In the genomic region with DNA sequence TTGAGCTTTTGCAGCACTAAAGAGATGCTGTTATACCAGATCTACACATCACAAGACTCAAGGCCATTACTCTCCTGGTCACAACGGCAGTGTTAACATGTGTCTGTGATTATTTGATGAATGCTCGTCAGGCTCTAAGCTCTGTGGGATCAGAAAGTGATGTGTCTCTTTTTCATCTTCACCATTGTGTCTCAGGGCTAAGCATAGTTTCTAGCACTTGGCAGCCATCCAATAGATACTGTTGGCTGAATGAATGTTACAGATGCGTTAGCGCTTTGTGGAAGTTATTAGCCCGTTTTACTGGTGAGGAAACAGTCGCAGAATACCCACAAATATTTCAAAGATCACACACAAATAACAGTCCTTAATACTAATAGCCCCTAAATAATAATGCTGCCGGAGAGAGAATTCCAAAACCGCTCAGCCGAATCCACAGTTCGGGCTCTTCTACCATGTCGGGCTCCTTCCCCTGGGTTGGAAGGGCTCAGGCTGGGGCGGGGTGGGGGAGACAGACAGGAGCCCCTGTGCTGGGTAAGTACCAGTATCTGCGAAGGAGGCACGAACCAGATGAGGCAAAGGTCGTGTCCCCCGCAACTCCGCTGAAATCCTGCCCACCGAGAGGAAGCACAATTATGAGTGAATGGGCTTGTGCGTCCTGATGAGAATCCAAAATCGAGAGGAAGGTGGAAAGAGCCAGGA, we compare ENCODE assay signal across 8 cellular contexts. TPM values are rescaled to one million over a fixed set of nuclear protein-coding genes. Genes with fewer than 3 reads are reported as not detected.
DNase-seq lines count a peak whose midpoint lies in the region; ATAC-seq, FAIRE-seq and TF ChIP-seq lines count a peak whose summit lies in the region.

No MANE protein-coding gene starts in this region.

- no peaks in the 10 kb centered on the region for H3K36me3 ChIP-seq in Loucy (ENCODE audit: insufficient read depth, low read length)
- H3K36me3 ChIP-seq in bronchial epithelial cell (ENCODE audit: control insufficient read depth, insufficient read depth, low read length): no peaks in the 10 kb centered on the region
- H3K36me3 ChIP-seq in muscle layer of colon (ENCODE audit: insufficient read depth, low read length): no peaks in the 10 kb centered on the region

- H3K27me3 ChIP-seq in Loucy (ENCODE audit: insufficient read depth, low read length, poor library complexity, severe bottlenecking) (peaks cover 10% of the 10 kb centered on the region), bronchial epithelial cell (ENCODE audit: control insufficient read depth, insufficient read depth, low read length) (peaks cover 10% of the 10 kb centered on the region), muscle layer of colon (ENCODE audit: control insufficient read depth in 1 of 2, insufficient read depth in 2 of 2, low read length in 2 of 2) (no peaks in the 10 kb centered on the region)

- no peak overlapping the region for H3K9ac ChIP-seq in Loucy (ENCODE audit: low read depth, low read length, poor library complexity, severe bottlenecking)
- no peak overlapping the region for H3K9ac ChIP-seq in muscle layer of colon (ENCODE audit: low read length)

- peak; percentile 23 for FAIRE-seq in bronchial epithelial cell (lab: Jason Lieb, UNC)

- H3K4me3 ChIP-seq in Loucy (ENCODE audit: low read length, poor library complexity, severe bottlenecking) (no peak overlapping the region), bronchial epithelial cell (ENCODE audit: low read depth, low read length) (no peak overlapping the region), muscle layer of colon (ENCODE audit: low read depth in 1 of 2, low read length in 2 of 2) (peak overlapping the region; percentile 57 to 65)

- H3K27ac Mint-ChIP-seq in CD14-positive monocyte: no peak overlapping the region

- no peak for ATAC-seq in HG02759 (IDR thresholded peaks at IDR 0.05; ENCODE audit: unreplicated experiment)

- intact Hi-C loops in CD14-positive monocyte (cut with micrococcal nuclease): no loop called here

- H2AFZ ChIP-seq in Loucy (ENCODE audit: low read length): no peak overlapping the region

- TF ChIP-seq CTCF in CD14-positive monocyte (IDR thresholded peaks at IDR 0.05) (no peak), Loucy (conservative IDR thresholded peaks at IDR 0.05; ENCODE audit: low read length) (no peak), bronchial epithelial cell (IDR thresholded peaks at IDR 0.05; ENCODE audit: insufficient read depth, low read length, severe bottlenecking) (no peak)

- H3K27ac ChIP-seq in muscle layer of colon (ENCODE audit: low read depth, low read length): no peak overlapping the region

- peak overlapping the region; percentile 86 to 94 for H3K4me3 Mint-ChIP-seq in CD14-positive monocyte

- H3K4me2 ChIP-seq in Loucy (ENCODE audit: low read depth, low read length, poor library complexity, severe bottlenecking): peak overlapping the region; percentile 83

- peaks cover 0 to 9% (median 3%) of the 10 kb centered on the region in 7 donors for H3K9me3 Mint-ChIP-seq in CD14-positive monocyte

- H3K9me3 ChIP-seq in Loucy (ENCODE audit: insufficient read depth, low read depth, low read length) (no peaks in the 10 kb centered on the region), muscle layer of colon (ENCODE audit: low read length) (no peaks in the 10 kb centered on the region)

- no peaks in the 10 kb centered on the region for H3K9me2 ChIP-seq in Loucy (replicated peaks; ENCODE audit: low read depth, low read length)

- no peak for DNase-seq in CD14-positive monocyte (ENCODE audit: low spot score)
- DNase-seq in bronchial epithelial cell (ENCODE audit: low read depth): no peak
- no peak for DNase-seq in iPS-NIHi11 (ENCODE audit: low spot score)
- DNase-seq in NCI-H526 treated with DMSO at 0.1 percent for 48 hours (lab: John Stamatoyannopoulos, UW): no peak
- no peak for DNase-seq in T-helper 9 cell

- H3K79me2 ChIP-seq in Loucy (ENCODE audit: insufficient read depth, low read length): no peaks in the 10 kb centered on the region

- peaks cover 0 to 6% of the 10 kb centered on the region in 2 donors for H3K36me3 Mint-ChIP-seq in CD14-positive monocyte

- H3K27me3 Mint-ChIP-seq in CD14-positive monocyte (ENCODE audit: low read depth in 3 of 3): peaks cover 40 to 50% (median 48%) of the 10 kb centered on the region in 3 donors

- H4K20me1 ChIP-seq in Loucy (ENCODE audit: insufficient read depth, low read length, poor library complexity, severe bottlenecking): no peaks in the 10 kb centered on the region

- peaks cover 22% of the 10 kb centered on the region for H3K4me1 Mint-ChIP-seq in CD14-positive monocyte

- peaks cover 3% of the 10 kb centered on the region for H3K4me1 ChIP-seq in Loucy (ENCODE audit: insufficient read depth, low read length, poor library complexity, severe bottlenecking)
- peaks cover 14% of the 10 kb centered on the region for H3K4me1 ChIP-seq in muscle layer of colon (ENCODE audit: insufficient read depth, low read length)

- H3F3A ChIP-seq in Loucy (ENCODE audit: low read depth): no peaks in the 10 kb centered on the region

RNA-seq across cellular contexts. Expression of a gene that starts 1.1 kb away (rescaled TPM):
- under 1 TPM in 1 of 2 donors, not detected in 1; 0.66 TPM for polyA plus RNA-seq in CD14-positive monocyte
- 0.26 and 0.38 TPM in 2 replicates for total RNA-seq in bronchial epithelial cell

Comparison
In these comparisons a context has a peak if more than half of its experiments do, and no peak if none do; other contexts are left out.
1. H3K4me3 ChIP-seq: peak in muscle layer of colon (2 of 2); none in Loucy (single experiment) and bronchial epithelial cell (single experiment).